In genomic region chr17:77363821-77364361, GRCh38 we compare ENCODE assay signal across 9 cellular contexts.
DNase-seq lines count a peak whose midpoint lies in the region; ATAC-seq and TF ChIP-seq lines count a peak whose summit lies in the region.
"Had no signal": no experiment of that assay in that cellular context is flagged by ENCODE, and none has a peak within 500 bp of the region (broad histone marks: within the 10 kb centered on the region; RNA-seq: fewer than 3 reads in every experiment).

No MANE protein-coding gene starts in this region.

- H3K4me1 Mint-ChIP-seq in chondrocyte (ENCODE audit: low read depth) (peaks cover 45% of the 10 kb centered on the region), nephron (peaks cover 57% of the 10 kb centered on the region)

- H3K4me3 ChIP-seq in PC-3 (ENCODE audit: low read length), result no peak overlapping the region
- H3K4me3 ChIP-seq: dorsolateral prefrontal cortex had no signal

- H3K79me2 ChIP-seq in PC-3 (ENCODE audit: low read length), result peaks cover 92% of the 10 kb centered on the region

- H3K9me3 ChIP-seq in PC-3 (ENCODE audit: low read length), result no peaks in the 10 kb centered on the region

- no peak overlapping the region for H3K4me2 ChIP-seq in PC-3 (ENCODE audit: low read length)

- H3K27me3 ChIP-seq in PC-3 (ENCODE audit: low read length), result no peaks in the 10 kb centered on the region
- H3K27me3 ChIP-seq: dorsolateral prefrontal cortex had no signal

- no peak overlapping the region for H2AFZ ChIP-seq in PC-3 (ENCODE audit: low read length)

- H3F3A ChIP-seq in PC-3 (ENCODE audit: low read length, unreplicated experiment), result no peaks in the 10 kb centered on the region

- ATAC-seq in PC-3, result 0 out of 2 replicates have a peak, but pooled peaks have one; percentile 18
- no peak for ATAC-seq in HG02798 (IDR thresholded peaks at IDR 0.05; ENCODE audit: poor library complexity, unreplicated experiment)

- BruUV-seq in PC-3 (replicated peaks; lab: Mats Ljungman, UMichigan), result no TSS peak

- H3K9me2 ChIP-seq in PC-3 (replicated peaks; ENCODE audit: low read length), result no peaks in the 10 kb centered on the region

- H4K20me1 ChIP-seq in PC-3 (ENCODE audit: low read length), result peaks cover 20% of the 10 kb centered on the region; the same call in 1 of the 2 replicates

- H3K9ac ChIP-seq in PC-3 (ENCODE audit: low read length), result no peak overlapping the region

- peaks cover 39% of the 10 kb centered on the region for H3K4me1 ChIP-seq in PC-3 (ENCODE audit: insufficient read depth, low read length)

- DNase-seq in ACHN, result peak; percentile 70
- DNase-seq in PC-3, result no peak
- peak; percentile 60 for DNase-seq in chondrocyte (ENCODE audit: low spot score)
- DNase-seq in iPS-NIHi7 (ENCODE audit: extremely low spot score), result no peak
- no peak for DNase-seq in DMS79 treated with DMSO at 0.1 percent for 48 hours (lab: John Stamatoyannopoulos, UW)
- DNase-seq in HT-29 (ENCODE audit: low spot score), result no peak

- H3K27me3 Mint-ChIP-seq in chondrocyte (ENCODE audit: low read depth) (no peaks in the 10 kb centered on the region), nephron (ENCODE audit: low read depth) (no peaks in the 10 kb centered on the region)

- H3K36me3 Mint-ChIP-seq in chondrocyte (ENCODE audit: low read depth) (no peaks in the 10 kb centered on the region), nephron (ENCODE audit: low read depth) (no peaks in the 10 kb centered on the region)

- intact Hi-C loops in PC-3 (cut with micrococcal nuclease), result no loop called here

- H3K36me3 ChIP-seq in PC-3 (ENCODE audit: low read depth, low read length), result peaks cover 6% of the 10 kb centered on the region; the same call in 1 of the 2 replicates

- TF ChIP-seq CTCF in PC-3 (conservative IDR thresholded peaks at IDR 0.05; ENCODE audit: low read depth, low read length) (no peak), chondrocyte (IDR thresholded peaks at IDR 0.05) (no peak), nephron (IDR thresholded peaks at IDR 0.05; ENCODE audit: unreplicated experiment in 3 of 3) (no peak)

- H3K4me3 Mint-ChIP-seq in chondrocyte (ENCODE audit: unreplicated experiment), result no peak overlapping the region
- H3K4me3 Mint-ChIP-seq in nephron, result peak overlapping the region; percentile 14 to 57 (median 54)

- CTCF ChIA-PET in PC-3 (lab: Charles Lee), result no interaction called here

- H3K27ac ChIP-seq in PC-3 (ENCODE audit: low read length), result peak overlapping the region; percentile 38; the same call in 1 of the 2 replicates

- in situ Hi-C loops in ACHN (cut with HindIII; ENCODE audit: low pct_ligation_motif_present, low pct_unique_long_range_greater_than_20kb, low sequenced_read_pairs), result no loop called here

- no peaks in the 10 kb centered on the region for H3K9me3 Mint-ChIP-seq in chondrocyte (ENCODE audit: low read depth)
- H3K9me3 Mint-ChIP-seq in nephron, result no peaks in the 10 kb centered on the region

- H3K27ac Mint-ChIP-seq in chondrocyte (ENCODE audit: unreplicated experiment) (peak overlapping the region; percentile 85), nephron (peak overlapping the region; percentile 70 to 89 (median 80))

- POLR2A ChIA-PET in PC-3 (lab: Charles Lee; ENCODE audit: unreplicated experiment), result no interaction called here

Comparison
In these comparisons a context has a peak if more than half of its experiments do, and no peak if none do; other contexts are left out.
1. DNase-seq: peak in ACHN (single experiment) and chondrocyte (single experiment); none in PC-3 (single experiment), iPS-NIHi7 (single experiment), DMS79 treated with DMSO at 0.1 percent for 48 hours (single experiment) and HT-29 (single experiment).